In genomic region chr3:13747627-13748026, GRCh38 we compare ENCODE assay signal across 1 cellular context.
TF ChIP-seq lines count a peak whose summit lies in the region.

No MANE protein-coding gene starts in this region.

TF ChIP-seq in H1, 55 proteins besides CTCF, POLR2A, EP300 and RAD21:
- TF ChIP-seq TEAD4 (IDR thresholded peaks at IDR 0.05; ENCODE audit: low read depth, low read length) (no peak), SP2 (IDR thresholded peaks at IDR 0.05; ENCODE audit: low read length) (no peak), GABPA (IDR thresholded peaks at IDR 0.05; ENCODE audit: borderline replicate concordance, insufficient read depth, low read length) (no peak), TAF1 (IDR thresholded peaks at IDR 0.05; ENCODE audit: low read depth, low read length) (no peak), E2F6 (IDR thresholded peaks at IDR 0.05) (no peak), JUN (IDR thresholded peaks at IDR 0.05; ENCODE audit: low read depth, low read length) (no peak), NRF1 (IDR thresholded peaks at IDR 0.05; ENCODE audit: low read depth, low read length) (no peak), ATF3 (IDR thresholded peaks at IDR 0.05; ENCODE audit: insufficient read depth, low read depth, low read length) (no peak), POLR2AphosphoS5 (IDR thresholded peaks at IDR 0.05; ENCODE audit: low read depth, low read length) (no peak), CHD2 (IDR thresholded peaks at IDR 0.05; ENCODE audit: low read length) (no peak), CTBP2 (IDR thresholded peaks at IDR 0.05; ENCODE audit: borderline replicate concordance, insufficient read depth, insufficient read length, low read length) (no peak), NANOG (IDR thresholded peaks at IDR 0.05; ENCODE audit: insufficient read depth, low read depth, low read length, poor library complexity, severe bottlenecking) (no peak), USF2 (IDR thresholded peaks at IDR 0.05; ENCODE audit: low read length) (no peak), RXRA (IDR thresholded peaks at IDR 0.05; ENCODE audit: insufficient read depth, low read depth, low read length) (no peak), HDAC2 (IDR thresholded peaks at IDR 0.05; ENCODE audit: borderline replicate concordance in 1 of 2, low read depth in 2 of 2, low read length in 2 of 2) (no peak), JUND (IDR thresholded peaks at IDR 0.05; ENCODE audit: low read length) (no peak), CBX8 (IDR thresholded peaks at IDR 0.05; ENCODE audit: borderline replicate concordance, low read depth, low read length) (no peak)
